9 cellular contexts compared by ENCODE assay signal in the genomic region with DNA sequence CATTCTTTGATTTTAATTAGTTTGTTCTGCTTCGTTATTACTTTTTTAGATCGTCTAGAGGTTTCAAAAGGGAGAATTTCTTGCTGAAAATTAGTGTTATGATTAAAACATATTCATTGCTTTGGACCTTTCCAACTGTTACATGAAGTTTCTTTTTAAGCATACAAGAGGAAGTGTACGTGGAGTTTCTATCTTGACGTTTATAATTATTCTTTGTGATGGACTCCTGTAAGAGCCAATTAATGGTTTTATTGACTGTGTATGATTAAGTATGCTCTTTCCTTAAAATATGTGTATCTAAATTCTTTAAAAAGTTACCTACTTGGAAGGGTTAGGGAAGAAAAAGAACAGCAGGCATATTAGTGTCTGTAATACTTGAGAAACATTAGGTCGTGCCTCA. TPM values are rescaled to one million over a fixed set of nuclear protein-coding genes. Genes with fewer than 3 reads are reported as not detected.
DNase-seq lines count a peak whose midpoint lies in the region; ATAC-seq, FAIRE-seq and TF ChIP-seq lines count a peak whose summit lies in the region.
"Had no signal": no experiment of that assay in that cellular context is flagged by ENCODE, and none has a peak within 500 bp of the region (broad histone marks: within the 10 kb centered on the region; RNA-seq: fewer than 3 reads in every experiment).

No MANE protein-coding gene starts in this region.

- peaks cover 93% of the 10 kb centered on the region for H3K79me2 ChIP-seq in HepG2 (ENCODE audit: insufficient read depth, low read length)

- no peaks in the 10 kb centered on the region for H3K9me3 Mint-ChIP-seq in activated naive CD8-positive, alpha-beta T cell (ENCODE audit: low read depth)

- no peak for TF ChIP-seq RAD21 in HepG2 (CRISPR knock-in tag; IDR thresholded peaks at IDR 0.05)

- DNase-seq in HL-60 (ENCODE audit: low read depth in 1 of 2, low spot score in 1 of 2) (no peak), HepG2 (ENCODE audit: low spot score) (no peak), stomach (no peak), DMS153 (lab: John Stamatoyannopoulos, UW) (no peak), NCI-H345 (lab: John Stamatoyannopoulos, UW) (no peak)
- DNase-seq: KBM-7 had no signal

- intact Hi-C loops in HepG2 (cut with micrococcal nuclease; ENCODE audit: unreplicated experiment) (loop anchor here (5.0 kb wide), 1 partner anchor 38 kb away; a partner anchor contains a TSS), stomach (cut with DNase I; ENCODE audit: low total_unique reads) (no loop called here)

- no peak overlapping the region for H2AFZ ChIP-seq in HepG2 (ENCODE audit: low read length)

- CTCF ChIA-PET in HepG2 (lab: Yijun Ruan, JAX; ENCODE audit: low intra/inter-chr PET ratio, low total read pairs): no interaction called here

- no peak for FAIRE-seq in HepG2 (lab: Jason Lieb, UNC)

- POLR2A ChIA-PET in HepG2 (lab: Yijun Ruan, JAX): interaction anchor here (2.3 to 2.6 kb wide), 2 partner anchors 36 to 38 kb away, joined by 8 to 12 read pairs; a partner anchor contains a TSS

- H3K27me3 ChIP-seq in HL-60 (ENCODE audit: insufficient read depth, poor library complexity, severe bottlenecking): no peaks in the 10 kb centered on the region
- no peaks in the 10 kb centered on the region for H3K27me3 ChIP-seq in HepG2 (ENCODE audit: control insufficient read depth in 1 of 2, insufficient read depth in 2 of 2, low read length in 2 of 2)
- H3K27me3 ChIP-seq in stomach: no peaks in the 10 kb centered on the region
- H3K27me3 ChIP-seq: SJSA1 had no signal

- H3K4me1 ChIP-seq in HepG2 (ENCODE audit: insufficient read depth, low read length) (peaks cover 20% of the 10 kb centered on the region), stomach (peaks cover 28 to 92% (median 53%) of the 10 kb centered on the region in 4 donors)

- no peak for ATAC-seq in HepG2
- no peak for ATAC-seq in GM21360 (IDR thresholded peaks at IDR 0.05; ENCODE audit: unreplicated experiment)

- no peak overlapping the region for H3K27ac Mint-ChIP-seq in activated naive CD8-positive, alpha-beta T cell

- H3K4me2 ChIP-seq in HepG2 (ENCODE audit: low read depth, low read length): peak overlapping the region; percentile 87; the same call in 1 of the 2 replicates

- TF ChIP-seq POLR2A in HepG2 (IDR thresholded peaks at IDR 0.05; ENCODE audit: insufficient read depth in 1 of 2, low read depth in 2 of 2, low read length in 2 of 2) (no peak), stomach (IDR thresholded peaks at IDR 0.05) (no peak)

- in situ Hi-C loops in HepG2 (cut with HindIII; ENCODE audit: extremely low pct_ligation_motif_present, low pct_unique_long_range_greater_than_20kb): no loop called here

- no peaks in the 10 kb centered on the region for H3K27me3 Mint-ChIP-seq in activated naive CD8-positive, alpha-beta T cell

- H3K9ac ChIP-seq in HepG2 (ENCODE audit: insufficient read depth, low read depth, low read length): no peak overlapping the region

- peaks cover 35% of the 10 kb centered on the region for H4K20me1 ChIP-seq in HepG2 (ENCODE audit: insufficient read depth, low read length)

- peak overlapping the region; percentile 34 for H3K4me3 ChIP-seq in HL-60 (replicated peaks; ENCODE audit: insufficient read depth, low read length)
- no peak overlapping the region for H3K4me3 ChIP-seq in HepG2 (replicated peaks in 1 of 3; ENCODE audit: insufficient read depth in 1 of 3, low read depth in 2 of 3, low read length in 3 of 3)
- peak overlapping the region in 1 of 4 donors; percentile 35 for H3K4me3 ChIP-seq in stomach

- TF ChIP-seq CTCF in HL-60 (IDR thresholded peaks at IDR 0.05; ENCODE audit: insufficient read depth, low read length) (no peak), HepG2 (CRISPR knock-in tag; IDR thresholded peaks at IDR 0.05) (no peak), stomach (IDR thresholded peaks at IDR 0.05) (no peak)

- peaks cover 5% of the 10 kb centered on the region for H3K36me3 Mint-ChIP-seq in activated naive CD8-positive, alpha-beta T cell

- peak overlapping the region; percentile 89 for H3K27ac ChIP-seq in HL-60 (replicated peaks)
- peak overlapping the region; percentile 77 for H3K27ac ChIP-seq in HepG2 (ENCODE audit: extremely low read length, insufficient read depth, low read length)
- H3K27ac ChIP-seq in stomach: peak overlapping the region in 4 of 5 donors; percentile 83 to 90 (median 86)

- H3K4me1 Mint-ChIP-seq in activated naive CD8-positive, alpha-beta T cell (ENCODE audit: low read depth): peaks cover 65% of the 10 kb centered on the region

- H3K9me3 ChIP-seq in HepG2 (ENCODE audit: low read length): no peaks in the 10 kb centered on the region
- H3K9me3 ChIP-seq in stomach: no peaks in the 10 kb centered on the region
- H3K9me3 ChIP-seq: SJSA1 had no signal

- no peak for TF ChIP-seq EP300 in HepG2 (IDR thresholded peaks at IDR 0.05; ENCODE audit: low read depth in 2 of 2, low read length in 2 of 2)
- TF ChIP-seq EP300 in HepG2 (CRISPR knock-in tag; IDR thresholded peaks at IDR 0.05; ENCODE audit: borderline replicate concordance): no peak
- no peak for TF ChIP-seq EP300 in stomach (IDR thresholded peaks at IDR 0.05)

- H3K4me3 Mint-ChIP-seq in activated naive CD8-positive, alpha-beta T cell: peak overlapping the region; percentile 43

- BruUV-seq in HepG2 (replicated peaks; lab: Mats Ljungman, UMichigan): no TSS peak

- H3K36me3 ChIP-seq in HepG2 (replicated peaks in 1 of 2; ENCODE audit: control insufficient read depth in 1 of 2, insufficient read depth in 2 of 2, low read length in 2 of 2) (peaks cover 0 to 21% of the 10 kb centered on the region in 2 experiments; a peak in 3 of 5 replicates), stomach (peaks cover 0 to 10% (median 5%) of the 10 kb centered on the region in 4 donors)

- 89% methylated on average over 5 of the region's 5 CpGs for WGBS in HepG2 (ENCODE audit: low lambda C conversion rate)
- 50 to 58% (median 54%) methylated on average over 5 of the region's 5 CpGs for WGBS in stomach, 5 donors

TF ChIP-seq in HepG2, 621 proteins besides CTCF, POLR2A, EP300 and RAD21 (continues in another document):
- TF ChIP-seq POLR2AphosphoS5 (IDR thresholded peaks at IDR 0.05; ENCODE audit: low read depth, low read length) (no peak), ZMAT3 (CRISPR knock-in tag; conservative IDR thresholded peaks at IDR 0.05) (no peak), NKX3-1 (CRISPR knock-in tag; IDR thresholded peaks at IDR 0.05) (no peak), PHF8 (CRISPR knock-in tag; IDR thresholded peaks at IDR 0.05) (no peak), IKZF4 (CRISPR knock-in tag; IDR thresholded peaks at IDR 0.05; ENCODE audit: borderline replicate concordance, low read depth, not compliant biosample characterization) (no peak), PPARG (CRISPR knock-in tag; conservative IDR thresholded peaks at IDR 0.05) (no peak), SALL1 (CRISPR knock-in tag; IDR thresholded peaks at IDR 0.05) (no peak), ZNF30 (CRISPR knock-in tag; IDR thresholded peaks at IDR 0.05) (no peak)

RNA-seq across cellular contexts. Expression of a gene that starts 37.8 kb away (rescaled TPM):
- total RNA-seq in HepG2 (2016; rRNA removed; fragmentation: Illumina TruSeq; extraction: Trizol) (14.0 and 25.1 TPM in 2 replicates), stomach (100 to 1,000 TPM in 1 of 5 donors, 10 to 100 TPM in 4; 16.8 to 114 (median 44.9) TPM)
- 7.7 and 8.8 TPM in 2 replicates for total RNA-seq in HepG2 (2016; cell fraction: cytosol; rRNA removed; fragmentation: Illumina TruSeq; extraction: Trizol; ENCODE audit: low read depth)
- 10.1 and 21.7 TPM in 2 replicates for total RNA-seq in HepG2 (2016; cell fraction: insoluble cytoplasmic fraction; rRNA removed; fragmentation: Illumina TruSeq; extraction: Trizol)
- total RNA-seq in HepG2 (2016; cell fraction: membrane; rRNA removed; fragmentation: Illumina TruSeq; extraction: Trizol): 9.3 and 12.9 TPM in 2 replicates
- 49.3 and 56.0 TPM in 2 replicates for total RNA-seq in HepG2 (2016; cell fraction: nucleus; rRNA removed; fragmentation: Illumina TruSeq; extraction: Trizol)
- polyA plus RNA-seq in HepG2 (2011; rRNA removed) (4.8 and 5.0 TPM in 2 replicates), stomach (10 to 100 TPM in 1 of 3 donors, 1 to 10 TPM in 2; 5.6 to 14.7 (median 8.7) TPM)
- 2.8 and 3.3 TPM in 2 replicates for polyA plus RNA-seq in HepG2 (2011; cell fraction: cytosol; rRNA removed)
- 18.8 and 20.8 TPM in 2 replicates for polyA plus RNA-seq in HepG2 (2011; cell fraction: nucleus; rRNA removed)
- 21.6 and 23.5 TPM in 2 replicates for polyA plus RNA-seq in HepG2 (2012)
- 0.96 and 1.2 TPM in 2 replicates for polyA plus RNA-seq in HepG2 (2016; cell fraction: cytosol; fragmentation: Illumina TruSeq; extraction: Trizol; ENCODE audit: low read depth)
- 8.1 and 13.9 TPM in 2 replicates for polyA plus RNA-seq in HepG2 (2016; cell fraction: insoluble cytoplasmic fraction; fragmentation: Illumina TruSeq; extraction: Trizol; ENCODE audit: low read depth)
- polyA plus RNA-seq in HepG2 (2016; cell fraction: membrane; fragmentation: Illumina TruSeq; extraction: Trizol; ENCODE audit: low read depth): 2.4 and 4.4 TPM in 2 replicates
- 82.7 and 94.7 TPM in 2 replicates for polyA plus RNA-seq in HepG2 (2016; cell fraction: nucleus; fragmentation: Illumina TruSeq; extraction: Trizol; ENCODE audit: insufficient read depth, low read depth)
- 26.2 and 39.1 TPM in 2 replicates for polyA minus RNA-seq in HepG2 (2011; rRNA and poly(A)+ RNA removed; ENCODE audit: low replicate concordance)
- 16.2 and 25.1 TPM in 2 replicates for polyA minus RNA-seq in HepG2 (2011; cell fraction: cytosol; rRNA and poly(A)+ RNA removed)
- polyA minus RNA-seq in HepG2 (2011; cell fraction: nucleus; rRNA and poly(A)+ RNA removed): 33.1 and 35.3 TPM in 2 replicates
